Comparison of ENCODE assay signal across 9 cellular contexts in genomic region chr4:75555294-75556164, GRCh38. TPM values are rescaled to one million over a fixed set of nuclear protein-coding genes. Genes with fewer than 3 reads are reported as not detected.
DNase-seq lines count a peak whose midpoint lies in the region; ATAC-seq lines count a peak whose summit lies in the region.
"Had no signal": no experiment of that assay in that cellular context is flagged by ENCODE, and none has a peak within 500 bp of the region (broad histone marks: within the 10 kb centered on the region; RNA-seq: fewer than 3 reads in every experiment).

TSS of gene ODAPH (plus strand) at chr4:75556066. CDS start at chr4:75556083, 17 bp downstream.

- peaks cover 12% of the 10 kb centered on the region for H3K27me3 Mint-ChIP-seq in activated naive CD8-positive, alpha-beta T cell treated with anti-CD3 and anti-CD28 coated beads for 36 hours

- no peak within 1 kb of the TSS for H3K27ac Mint-ChIP-seq in activated naive CD8-positive, alpha-beta T cell treated with anti-CD3 and anti-CD28 coated beads for 36 hours

- no peaks in the 10 kb centered on the region for H3K9me3 Mint-ChIP-seq in activated naive CD8-positive, alpha-beta T cell treated with anti-CD3 and anti-CD28 coated beads for 36 hours

- DNase-seq in HuH-7 (ENCODE audit: low spot score): peak; percentile 22
- peak; percentile 3 for DNase-seq in activated naive CD8-positive, alpha-beta T cell treated with anti-CD3 and anti-CD28 coated beads for 36 hours
- DNase-seq in stimulated activated CD8-positive, alpha-beta memory T cell treated with anti-CD3 and anti-CD28 coated beads, Interleukin-4, amount 100 ng/mL, for 24 hours (ENCODE audit: low read depth): peak; percentile 2
- DNase-seq in OCI-M1 (lab: John Stamatoyannopoulos, UW): no peak
- no peak for DNase-seq in NCI-H2227 (lab: John Stamatoyannopoulos, UW; ENCODE audit: unreplicated experiment)

- H3K4me3 Mint-ChIP-seq in activated naive CD8-positive, alpha-beta T cell treated with anti-CD3 and anti-CD28 coated beads for 36 hours: no peak within 1 kb of the TSS

- no peaks in the 10 kb centered on the region for H3K36me3 Mint-ChIP-seq in activated naive CD8-positive, alpha-beta T cell treated with anti-CD3 and anti-CD28 coated beads for 36 hours

- peak; percentile 99 for ATAC-seq in GM18499 (IDR thresholded peaks at IDR 0.05; ENCODE audit: insufficient read depth, unreplicated experiment)
- ATAC-seq in GM21619 (IDR thresholded peaks at IDR 0.05; ENCODE audit: unreplicated experiment): peak; percentile 99
- no peak for ATAC-seq in HG02678 (IDR thresholded peaks at IDR 0.05; ENCODE audit: unreplicated experiment)

- peaks cover 1% of the 10 kb centered on the region for H3K4me1 Mint-ChIP-seq in activated naive CD8-positive, alpha-beta T cell treated with anti-CD3 and anti-CD28 coated beads for 36 hours

RNA-seq across cellular contexts. Expression of gene ODAPH, which starts in this region (rescaled TPM):
- total RNA-seq in activated naive CD8-positive, alpha-beta T cell treated with anti-CD3 and anti-CD28 coated beads for 36 hours: not detected
- total RNA-seq: liver had no signal

Comparison
In these comparisons a context has a peak if more than half of its experiments do, and no peak if none do; other contexts are left out.
1. Peak in DNase-seq in activated naive CD8-positive, alpha-beta T cell treated with anti-CD3 and anti-CD28 coated beads for 36 hours; RNA of the gene not detected or under 1 TPM.
2. DNase-seq: peak in HuH-7 (single experiment) and stimulated activated CD8-positive, alpha-beta memory T cell treated with anti-CD3 and anti-CD28 coated beads, Interleukin-4, amount 100 ng/mL, for 24 hours (single experiment); none in OCI-M1 (single experiment) and NCI-H2227 (single experiment).